18 cellular contexts compared by ENCODE assay signal in the genomic region with DNA sequence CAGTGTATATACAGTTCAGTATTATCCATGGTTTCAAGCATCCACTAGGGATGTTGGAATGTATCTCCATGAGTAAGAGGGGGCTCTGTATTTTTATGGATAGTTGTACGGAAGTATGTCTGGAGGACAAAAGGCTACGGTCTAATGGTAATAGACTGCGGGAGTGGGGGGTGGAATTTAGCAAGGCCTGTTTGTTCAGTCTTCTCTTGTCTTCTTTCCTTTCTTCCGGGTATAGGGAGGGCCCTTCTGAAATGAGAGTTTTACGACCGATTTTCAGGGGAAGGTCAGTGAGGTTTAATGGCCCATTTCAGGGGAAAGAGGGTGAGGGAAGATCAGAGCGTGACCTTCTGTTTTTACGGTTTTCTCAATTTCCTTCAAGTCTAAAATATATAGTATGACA.
"Had no signal": no experiment of that assay in that cellular context is flagged by ENCODE, and none has a peak within 500 bp of the region (broad histone marks: within the 10 kb centered on the region; RNA-seq: fewer than 3 reads in every experiment).

No MANE protein-coding gene starts in this region.

- H3K4me1 ChIP-seq: body of pancreas, prostate gland, right lobe of liver, upper lobe of right lung had no signal

- H3K4me3 Mint-ChIP-seq: activated CD4-positive, alpha-beta T cell treated with anti-CD3 and anti-CD28 coated beads, Interleukin-2, amount 10 ng/mL, durations not matched to agents 24 days and 14 days; activated naive CD8-positive, alpha-beta T cell treated with anti-CD3 and anti-CD28 coated beads for 36 hours; central memory CD8-positive, alpha-beta T cell; dendritic cell treated with granulocyte-macrophage colony-stimulating factor and Interleukin-4, amounts not matched to agents 40 ng/mL and 50 ng/mL, for 4 days; effector memory CD8-positive, alpha-beta T cell; memory B cell; naive thymus-derived CD8-positive, alpha-beta T cell; stimulated activated naive CD8-positive, alpha-beta T cell treated with anti-CD3 and anti-CD28 coated beads, Interleukin-15, amount 100 ng/mL, for 72 hours; T-helper 2 cell treated with Interferon-gamma antibody and Interleukin-4, amounts not matched to agents 5 μg/mL and 100 μg/mL, for 36 hours had no signal

- ATAC-seq: body of pancreas; effector memory CD8-positive, alpha-beta T cell; left ventricle myocardium superior; naive thymus-derived CD8-positive, alpha-beta T cell; right lobe of liver; stimulated activated naive CD8-positive, alpha-beta T cell treated with anti-CD3 and anti-CD28 coated beads, Interleukin-15, amount 100 ng/mL, for 72 hours; upper lobe of right lung had no signal

- H3K27me3 Mint-ChIP-seq: dendritic cell treated with granulocyte-macrophage colony-stimulating factor and Interleukin-4, amounts not matched to agents 40 ng/mL and 50 ng/mL, for 4 days had no signal

- DNase-seq: activated CD4-positive, alpha-beta T cell treated with anti-CD3 and anti-CD28 coated beads, Interleukin-2, amount 10 ng/mL, durations not matched to agents 24 days and 14 days; activated CD4-positive, CD25-positive, alpha-beta regulatory T cell; activated CD8-positive, alpha-beta memory T cell treated with anti-CD3 and anti-CD28 coated beads, Interleukin-2, amount 50 U/mL, for 48 hours; activated naive CD8-positive, alpha-beta T cell treated with anti-CD3 and anti-CD28 coated beads for 36 hours; amygdala; body of pancreas; effector memory CD8-positive, alpha-beta T cell; left ventricle myocardium superior; naive thymus-derived CD8-positive, alpha-beta T cell; right lobe of liver; stimulated activated naive CD8-positive, alpha-beta T cell treated with anti-CD3 and anti-CD28 coated beads, Interleukin-15, amount 100 ng/mL, for 72 hours; SW 1271; upper lobe of right lung had no signal

- H3K9me3 ChIP-seq: body of pancreas, prostate gland, right lobe of liver, upper lobe of right lung had no signal

- H3K9me3 Mint-ChIP-seq: activated naive CD8-positive, alpha-beta T cell treated with anti-CD3 and anti-CD28 coated beads for 36 hours; central memory CD8-positive, alpha-beta T cell; dendritic cell treated with granulocyte-macrophage colony-stimulating factor and Interleukin-4, amounts not matched to agents 40 ng/mL and 50 ng/mL, for 4 days; effector memory CD8-positive, alpha-beta T cell; memory B cell; naive thymus-derived CD8-positive, alpha-beta T cell; stimulated activated naive CD8-positive, alpha-beta T cell treated with anti-CD3 and anti-CD28 coated beads, Interleukin-15, amount 100 ng/mL, for 72 hours; T-helper 2 cell treated with Interferon-gamma antibody and Interleukin-4, amounts not matched to agents 5 μg/mL and 100 μg/mL, for 36 hours had no signal

- H3K4me3 ChIP-seq: body of pancreas, prostate gland, right lobe of liver, upper lobe of right lung had no signal

- H3K27ac ChIP-seq: body of pancreas, prostate gland, right lobe of liver, upper lobe of right lung had no signal

- H3K27ac Mint-ChIP-seq: activated CD4-positive, alpha-beta T cell treated with anti-CD3 and anti-CD28 coated beads, Interleukin-2, amount 10 ng/mL, durations not matched to agents 24 days and 14 days; activated naive CD8-positive, alpha-beta T cell treated with anti-CD3 and anti-CD28 coated beads for 36 hours; dendritic cell treated with granulocyte-macrophage colony-stimulating factor and Interleukin-4, amounts not matched to agents 40 ng/mL and 50 ng/mL, for 4 days; effector memory CD8-positive, alpha-beta T cell; memory B cell; naive thymus-derived CD8-positive, alpha-beta T cell; stimulated activated naive CD8-positive, alpha-beta T cell treated with anti-CD3 and anti-CD28 coated beads, Interleukin-15, amount 100 ng/mL, for 72 hours; T-helper 2 cell treated with Interferon-gamma antibody and Interleukin-4, amounts not matched to agents 5 μg/mL and 100 μg/mL, for 36 hours had no signal

- H3K4me1 Mint-ChIP-seq: central memory CD8-positive, alpha-beta T cell; memory B cell had no signal

- H3K36me3 Mint-ChIP-seq: activated naive CD8-positive, alpha-beta T cell treated with anti-CD3 and anti-CD28 coated beads for 36 hours; memory B cell; naive thymus-derived CD8-positive, alpha-beta T cell had no signal

- H3K27me3 ChIP-seq: body of pancreas, right lobe of liver, upper lobe of right lung had no signal

- H3K36me3 ChIP-seq: prostate gland, right lobe of liver, upper lobe of right lung had no signal
